In genomic region chr10:24574161-24574560, GRCh38 we compare ENCODE assay signal across 24 cellular contexts.
DNase-seq lines count a peak whose midpoint lies in the region; ATAC-seq, FAIRE-seq and TF ChIP-seq lines count a peak whose summit lies in the region.
"Had no signal": no experiment of that assay in that cellular context is flagged by ENCODE, and none has a peak within 500 bp of the region (broad histone marks: within the 10 kb centered on the region; RNA-seq: fewer than 3 reads in every experiment).

No MANE protein-coding gene starts in this region.

- no peak overlapping the region for H3K4ac ChIP-seq in mesendoderm (ENCODE audit: low read depth, low read length)

- no peak overlapping the region for H2BK5ac ChIP-seq in mesendoderm (ENCODE audit: low read length)

- RAD21 ChIA-PET in GM12878 (lab: Charles Lee; ENCODE audit: unreplicated experiment): interaction anchor here (1.3 kb wide), 1 partner anchor 579 kb away, joined by 3 read pairs; no protein-coding TSS in a partner anchor

- TF ChIP-seq CTCF in GM12878 (IDR thresholded peaks at IDR 0.05 in 2 of 3, conservative IDR thresholded peaks at IDR 0.05 in 1 of 3; ENCODE audit: control insufficient read depth in 2 of 3, extremely low read depth in 1 of 3, insufficient read depth in 1 of 3, low read depth in 3 of 3, low read length in 3 of 3) (no peak), epithelial cell of proximal tubule (conservative IDR thresholded peaks at IDR 0.05; ENCODE audit: low read depth, low read length) (no peak)

- no peaks in the 10 kb centered on the region for H3K9me3 ChIP-seq in GM12878 (replicated peaks; ENCODE audit: control insufficient read depth, insufficient read depth, low read length)
- H3K9me3 ChIP-seq: SJSA1 had no signal

- no peaks in the 10 kb centered on the region for H3K79me1 ChIP-seq in mesendoderm (ENCODE audit: low read length)

- no peak overlapping the region for H3K27ac ChIP-seq in GM12878 (ENCODE audit: control insufficient read depth, insufficient read depth)
- H3K27ac ChIP-seq in mesendoderm (ENCODE audit: low read depth, low read length): no peak overlapping the region
- H3K27ac ChIP-seq: KMS-11, PC-9, SJSA1 had no signal

- H3K56ac ChIP-seq in mesendoderm (ENCODE audit: low read length): no peak overlapping the region

- ATAC-seq in GM12878: peak; percentile 85
- ATAC-seq in GM18909 (IDR thresholded peaks at IDR 0.05; ENCODE audit: poor library complexity, unreplicated experiment): no peak

- H3K4me3 ChIP-seq in GM12878 (no peak overlapping the region), epithelial cell of proximal tubule (ENCODE audit: low read depth, low read length) (no peak overlapping the region), mesendoderm (ENCODE audit: low read length) (no peak overlapping the region)
- H3K4me3 ChIP-seq: PC-9, SJSA1 had no signal

- WGBS in GM12878 (ENCODE audit: insufficient coverage, insufficient replicate concordance, low lambda C conversion rate, missing lambda C conversion rate): 58% methylated on average over 9 of the region's 9 CpGs
- WGBS in mesendoderm (ENCODE audit: extremely low coverage, insufficient coverage, low lambda C conversion rate): no CpG with 5 or more reads among the region's 9 CpGs

- H4K20me1 ChIP-seq in GM12878 (ENCODE audit: control insufficient read depth, insufficient read depth): no peaks in the 10 kb centered on the region

- DNase-seq in G401 (ENCODE audit: low spot score): peak; percentile 62
- DNase-seq in GM12878 (ENCODE audit: low read depth, low spot score): no peak
- DNase-seq in epithelial cell of proximal tubule (ENCODE audit: low read depth): peak; percentile 7
- peak; percentile 44 for DNase-seq in renal cortical epithelial cell (ENCODE audit: low read depth)
- no peak for DNase-seq in HPDE6-E6E7 (ENCODE audit: extremely low spot score)
- DNase-seq in mesendoderm: no peak
- DNase-seq: 8988T; ACHN; Calu3; DMS79 treated with DMSO at 0.1 percent for 48 hours; IMR-90; MM.1S; NCI-H2029; NCI-H446 treated with DMSO at 0.1 percent for 48 hours; NCI-H526; NCI-H82; NK-92 treated with Interleukin-12 subunit alpha and Interleukin-12 subunit beta, amount 100 ng/mL, for 24 hours; PC-9; Right ventricle myocardium superior; RPMI8226 had no signal

- no peak overlapping the region for H3K9ac ChIP-seq in GM12878 (ENCODE audit: control insufficient read depth, insufficient read depth, low read length)
- no peak overlapping the region for H3K9ac ChIP-seq in mesendoderm (ENCODE audit: low read length)
- H3K9ac ChIP-seq: KMS-11 had no signal

- no peak overlapping the region for H2BK15ac ChIP-seq in mesendoderm (replicated peaks; ENCODE audit: low read depth)

- FAIRE-seq in GM12878 (lab: Jason Lieb, UNC): no peak
- FAIRE-seq: GM18507 had no signal

- TF ChIP-seq EP300 in GM12878 (IDR thresholded peaks at IDR 0.05; ENCODE audit: borderline replicate concordance in 1 of 2, control insufficient read depth in 1 of 2, low read depth in 2 of 2, low read length in 2 of 2): no peak

- no peaks in the 10 kb centered on the region for H3K4me1 ChIP-seq in GM12878 (ENCODE audit: control insufficient read depth, insufficient read depth, low read length)
- H3K4me1 ChIP-seq in mesendoderm (ENCODE audit: control insufficient read depth, low read depth, low read length): no peaks in the 10 kb centered on the region
- H3K4me1 ChIP-seq: SJSA1 had no signal

- SMC1A ChIA-PET in GM12878 (lab: Charles Lee; ENCODE audit: uncharacterized antibody, unreplicated experiment): no interaction called here

- TF ChIP-seq RAD21 in GM12878 (IDR thresholded peaks at IDR 0.05; ENCODE audit: insufficient read depth, low read depth, low read length): no peak

- no peak overlapping the region for H4K5ac ChIP-seq in mesendoderm (ENCODE audit: low read length)

- CTCF ChIA-PET in GM12878 (lab: Yijun Ruan, JAX): no interaction called here

- H2AFZ ChIP-seq in GM12878 (ENCODE audit: control insufficient read depth, low read depth, low read length): no peak overlapping the region
- H2AFZ ChIP-seq: PC-9 had no signal

- no TSS peak for BruUV-seq in GM12878 (replicated peaks; lab: Mats Ljungman, UMichigan)

- H4K8ac ChIP-seq in mesendoderm (ENCODE audit: low read depth, low read length): no peak overlapping the region

- no peak overlapping the region for H3K18ac ChIP-seq in mesendoderm (ENCODE audit: low read length)

- in situ Hi-C loops in G401 (cut with HindIII; ENCODE audit: low sequenced_read_pairs): no loop called here
- in situ Hi-C loops in GM12878 (cut with MboI): no loop called here

- no peak overlapping the region for H2BK120ac ChIP-seq in mesendoderm (ENCODE audit: low read depth, low read length)

- H3K4me2 ChIP-seq in GM12878 (ENCODE audit: control insufficient read depth, insufficient read depth) (no peak overlapping the region), mesendoderm (ENCODE audit: low read length) (no peak overlapping the region)
- H3K4me2 ChIP-seq: KMS-11, PC-9 had no signal

- TF ChIP-seq POLR2A in GM12878 (IDR thresholded peaks at IDR 0.05; ENCODE audit: low read depth, low read length): no peak

- no peak overlapping the region for H3K23ac ChIP-seq in mesendoderm (ENCODE audit: low read length)

- POLR2A ChIA-PET in GM12878 (lab: Charles Lee): no interaction called here

- H2AK5ac ChIP-seq in mesendoderm (ENCODE audit: low read length): no peak overlapping the region

- intact Hi-C loops in GM12878 (cut with micrococcal nuclease; ENCODE audit: unreplicated experiment): no loop called here

- H3K36me3 ChIP-seq in GM12878 (ENCODE audit: control insufficient read depth in 2 of 2, insufficient read depth in 2 of 2, low read length in 1 of 2) (no peaks in the 10 kb centered on the region), mesendoderm (ENCODE audit: control insufficient read depth, insufficient read depth, low read length) (no peaks in the 10 kb centered on the region)
- H3K36me3 ChIP-seq: SJSA1 had no signal

- H3K27me3 ChIP-seq in GM12878 (replicated peaks in 1 of 2; ENCODE audit: control insufficient read depth in 2 of 2, insufficient read depth in 2 of 2, low read length in 1 of 2) (no peaks in the 10 kb centered on the region), mesendoderm (ENCODE audit: insufficient read depth, low read length, poor library complexity) (no peaks in the 10 kb centered on the region)

- no peaks in the 10 kb centered on the region for H3K79me2 ChIP-seq in GM12878 (ENCODE audit: control insufficient read depth, insufficient read depth, low read length)
- H3K79me2 ChIP-seq in mesendoderm (ENCODE audit: control insufficient read depth, insufficient read depth, low read length): no peaks in the 10 kb centered on the region

TF ChIP-seq in GM12878, 131 proteins besides CTCF, POLR2A, EP300 and RAD21:
- TF ChIP-seq NKRF (conservative IDR thresholded peaks at IDR 0.05) (no peak), RAD51 (IDR thresholded peaks at IDR 0.05) (no peak), HCFC1 (IDR thresholded peaks at IDR 0.05; ENCODE audit: low read length) (no peak), IRF5 (IDR thresholded peaks at IDR 0.05; ENCODE audit: borderline replicate concordance) (no peak), BHLHE40 (IDR thresholded peaks at IDR 0.05; ENCODE audit: borderline replicate concordance in 1 of 2, low read depth in 2 of 2, low read length in 1 of 2) (peak in 1 of 2 experiments; percentile 22; a peak in 1 of 4 replicates), IKZF1 (conservative IDR thresholded peaks at IDR 0.05) (0 out of 2 replicates have a peak, but pooled peaks have one; percentile 8), IKZF2 (IDR thresholded peaks at IDR 0.05) (0 out of 4 replicates have a peak, but pooled peaks have one; percentile 7 to 11)

Comparison
In these comparisons a context has a peak if more than half of its experiments do, and no peak if none do; other contexts are left out.
1. DNase-seq: peak in G401 (single experiment), epithelial cell of proximal tubule (single experiment) and renal cortical epithelial cell (single experiment); none in GM12878 (single experiment), HPDE6-E6E7 (single experiment) and mesendoderm (single experiment).